In the genomic region with DNA sequence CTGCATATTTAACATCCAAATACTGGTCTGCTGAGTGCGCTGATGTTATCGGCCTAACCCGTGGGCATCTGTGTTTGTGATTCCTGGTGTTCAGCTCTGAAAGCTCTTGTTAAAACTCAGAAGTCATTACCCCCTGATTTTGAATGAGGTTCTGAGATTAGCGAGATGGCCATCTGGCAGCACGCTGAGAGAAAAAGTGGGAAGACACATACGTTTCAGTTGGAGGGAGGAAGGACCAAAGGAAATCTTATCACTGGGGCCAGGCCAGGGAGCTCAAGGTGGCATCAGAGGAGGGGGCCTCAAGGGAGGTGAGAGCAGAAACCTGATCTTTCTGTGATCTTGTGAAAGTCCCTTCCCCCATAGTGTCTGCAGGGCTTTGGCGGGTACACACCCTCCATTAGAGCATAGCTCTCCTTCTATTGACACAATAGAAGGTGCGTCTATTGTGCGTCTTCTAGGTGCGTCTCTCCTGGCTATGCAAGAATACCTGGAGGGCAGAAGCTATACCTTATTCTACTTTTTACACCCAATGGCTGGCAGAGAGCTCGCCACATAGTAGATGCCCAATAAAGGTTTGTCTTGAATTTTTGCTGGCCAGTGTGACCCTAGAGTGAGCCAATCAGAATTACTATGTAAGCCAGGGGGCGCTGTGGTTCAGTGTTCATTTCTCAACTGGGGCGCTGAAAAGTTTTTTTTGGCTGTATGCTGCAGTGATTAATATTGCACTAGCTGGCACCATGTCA, we compare ENCODE assay signal across 8 cellular contexts.
DNase-seq lines count a peak whose midpoint lies in the region; ATAC-seq and TF ChIP-seq lines count a peak whose summit lies in the region.

No MANE protein-coding gene starts in this region.

- no peak overlapping the region for H3K27ac ChIP-seq in stomach

- H3K27me3 Mint-ChIP-seq in MCF 10A (ENCODE audit: insufficient read depth, unreplicated experiment) = peaks cover 8% of the 10 kb centered on the region
- H3K27me3 Mint-ChIP-seq in memory B cell = peaks cover 5% of the 10 kb centered on the region

- CTCF ChIA-PET in MCF 10A (lab: Yijun Ruan, JAX) = interaction anchor here (0.6 to 5.1 kb wide), 61 partner anchors 9 to 1562 kb away, joined by 3 to 110 read pairs (median 4); no protein-coding TSS in a partner anchor

- POLR2A ChIA-PET in MCF 10A (lab: Yijun Ruan, JAX) = interaction anchor here (0.7 to 1.7 kb wide), 9 partner anchors 57 to 697 kb away, joined by 3 to 5 read pairs (median 3); no protein-coding TSS in a partner anchor

- WGBS in stomach, 5 donors = 55 to 74% (median 65%) methylated on average over 13 of the region's 13 CpGs

- peaks cover 21% of the 10 kb centered on the region for H3K4me1 Mint-ChIP-seq in MCF 10A (ENCODE audit: insufficient read depth, unreplicated experiment)
- H3K4me1 Mint-ChIP-seq in memory B cell = no peaks in the 10 kb centered on the region

- H3K9me3 ChIP-seq in stomach = no peaks in the 10 kb centered on the region

- no peak for TF ChIP-seq EP300 in stomach (IDR thresholded peaks at IDR 0.05)

- H3K4me1 ChIP-seq in stomach = peaks cover 0 to 6% (median 1%) of the 10 kb centered on the region in 4 donors

- H3K4me3 Mint-ChIP-seq in MCF 10A (ENCODE audit: unreplicated experiment) (no peak overlapping the region), memory B cell (no peak overlapping the region)

- H3K27me3 ChIP-seq in stomach = no peaks in the 10 kb centered on the region

- no peak for DNase-seq in AG09309 (ENCODE audit: low read depth)
- DNase-seq in HCEC 1CT = peak; percentile 32
- DNase-seq in UCSD-AML1 (lab: John Stamatoyannopoulos, UW; ENCODE audit: unreplicated experiment) = peak; percentile 28
- peak; percentile 79 for DNase-seq in MCF 10A (ENCODE audit: unreplicated experiment)
- DNase-seq in memory B cell (ENCODE audit: low spot score in 2 of 2) = peak; percentile 42 to 49
- peak; percentile 46 for DNase-seq in stomach

- H3K36me3 ChIP-seq in stomach = no peaks in the 10 kb centered on the region

- intact Hi-C loops in MCF 10A (cut with micrococcal nuclease) = loop anchor here (1.0 to 10.0 kb wide), 5 partner anchors 152 to 694 kb away; no protein-coding TSS in a partner anchor
- intact Hi-C loops in stomach (cut with DNase I; ENCODE audit: low total_unique reads) = no loop called here

- H3K27ac Mint-ChIP-seq in MCF 10A (ENCODE audit: low read depth, unreplicated experiment) (no peak overlapping the region), memory B cell (no peak overlapping the region)

- TF ChIP-seq CTCF in AG09309 (IDR thresholded peaks at IDR 0.05; ENCODE audit: control insufficient read depth, insufficient read depth, low read depth, low read length, missing control alignments) (peak; percentile 39), MCF 10A (IDR thresholded peaks at IDR 0.05; ENCODE audit: unreplicated experiment) (peak; percentile 67), stomach (IDR thresholded peaks at IDR 0.05) (peak in 3 of 7 experiments; percentile 27 to 43 (median 40))

- no TSS peak for BruUV-seq in MCF 10A (replicated peaks; lab: Mats Ljungman, UMichigan)

- no peaks in the 10 kb centered on the region for H3K9me3 Mint-ChIP-seq in MCF 10A (ENCODE audit: unreplicated experiment)
- no peaks in the 10 kb centered on the region for H3K9me3 Mint-ChIP-seq in memory B cell

- TF ChIP-seq POLR2A in stomach (IDR thresholded peaks at IDR 0.05) = no peak
- TF ChIP-seq POLR2A in GM18505 (IDR thresholded peaks at IDR 0.05; ENCODE audit: borderline replicate concordance, extremely low read depth, insufficient read depth, insufficient read length) = no peak

- H3K4me3 ChIP-seq in AG09309 (ENCODE audit: control insufficient read depth, low read depth, low read length) (no peak overlapping the region), stomach (no peak overlapping the region)

- ATAC-seq in memory B cell (ENCODE audit: low read depth) = peak; percentile 64
- ATAC-seq in GM18505 (IDR thresholded peaks at IDR 0.05; ENCODE audit: unreplicated experiment) = no peak
- ATAC-seq in HG02763 (IDR thresholded peaks at IDR 0.05; ENCODE audit: unreplicated experiment) = no peak

- H3K36me3 Mint-ChIP-seq in MCF 10A (ENCODE audit: insufficient read depth, unreplicated experiment) = no peaks in the 10 kb centered on the region
- no peaks in the 10 kb centered on the region for H3K36me3 Mint-ChIP-seq in memory B cell
